Comparison of ENCODE assay signal across 2 cellular contexts in the genomic region with DNA sequence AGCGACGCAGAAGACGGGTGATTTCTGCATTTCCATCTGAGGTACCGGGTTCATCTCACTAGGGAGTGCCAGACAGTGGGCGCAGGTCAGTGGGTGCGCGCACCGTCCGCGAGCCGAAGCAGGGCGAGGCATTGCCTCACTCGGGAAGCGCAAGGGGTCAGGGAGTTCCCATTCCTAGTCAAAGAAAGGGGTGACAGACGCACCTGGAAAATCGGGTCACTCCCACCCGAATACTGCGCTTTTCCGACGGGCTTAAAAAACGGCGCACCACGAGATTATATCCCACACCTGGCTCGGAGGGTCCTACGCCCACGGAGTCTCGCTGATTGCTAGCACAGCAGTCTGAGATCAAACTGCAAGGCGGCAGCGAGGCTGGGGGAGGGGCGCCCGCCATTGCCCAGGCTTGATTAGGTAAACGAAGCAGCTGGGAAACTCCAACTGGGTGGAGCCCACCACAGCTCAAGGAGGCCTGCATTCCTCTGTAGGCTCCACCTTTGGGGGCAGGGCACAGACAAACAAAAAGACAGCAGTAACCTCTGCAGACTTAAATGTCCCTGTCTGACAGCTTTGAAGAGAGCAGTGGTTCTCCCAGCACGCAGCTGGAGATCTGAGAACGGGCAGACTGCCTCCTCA.
TF ChIP-seq lines count a peak whose summit lies in the region.

No MANE protein-coding gene starts in this region.

TF ChIP-seq in SK-N-SH, 30 proteins besides CTCF, POLR2A, EP300 and RAD21:
- TF ChIP-seq YY1 (IDR thresholded peaks at IDR 0.05; ENCODE audit: low read depth) (0 out of 2 replicates have a peak, but pooled peaks have one; percentile 67), TAF1 (IDR thresholded peaks at IDR 0.05; ENCODE audit: borderline replicate concordance, low read depth, low read length) (peak; percentile 5; the same call in 1 of the 2 replicates)
TF ChIP-seq in SK-N-SH: peak in this region for 2; not testable (repeated sequence) for 28.

TF ChIP-seq in H1, 55 proteins besides CTCF, POLR2A, EP300 and RAD21:
- TF ChIP-seq TAF1 (IDR thresholded peaks at IDR 0.05; ENCODE audit: low read depth, low read length): 0 out of 2 replicates have a peak, but pooled peaks have one; percentile 22
- 0 out of 2 replicates have a peak, but pooled peaks have one; percentile 28 for TF ChIP-seq YY1 (IDR thresholded peaks at IDR 0.05; ENCODE audit: low read depth, low read length)
